In genomic region chr6:142845143-142845571, GRCh38 we compare ENCODE assay signal across 8 cellular contexts.
A peak's percentile ranks its signal among the peaks of the same experiment; 100 is the strongest.
DNase-seq lines count a peak whose midpoint lies in the region; ATAC-seq and TF ChIP-seq lines count a peak whose summit lies in the region.

No MANE protein-coding gene starts in this region.

- no peaks in the 10 kb centered on the region for H3K27me3 Mint-ChIP-seq in glutamatergic neuron (ENCODE audit: unreplicated experiment)

- no peaks in the 10 kb centered on the region for H3K27me3 ChIP-seq in SJCRH30
- no peaks in the 10 kb centered on the region for H3K27me3 ChIP-seq in stomach smooth muscle (ENCODE audit: control insufficient read depth in 1 of 2, insufficient read depth in 2 of 2, low read length in 2 of 2)

- H3K4me1 ChIP-seq in SJCRH30 (peaks cover 23% of the 10 kb centered on the region), stomach smooth muscle (ENCODE audit: control insufficient read depth, insufficient read depth, low read length) (peaks cover 20% of the 10 kb centered on the region)

- peak overlapping the region; percentile 31 for H3K4me3 Mint-ChIP-seq in glutamatergic neuron (ENCODE audit: unreplicated experiment)

- H3K27ac Mint-ChIP-seq in glutamatergic neuron (ENCODE audit: unreplicated experiment), result no peak overlapping the region

- ATAC-seq in GM18861 (IDR thresholded peaks at IDR 0.05; ENCODE audit: unreplicated experiment) (peak; percentile 33), HG02763 (IDR thresholded peaks at IDR 0.05; ENCODE audit: unreplicated experiment) (peak; percentile 32)

- no peaks in the 10 kb centered on the region for H3K36me3 ChIP-seq in SJCRH30
- H3K36me3 ChIP-seq in stomach smooth muscle (ENCODE audit: control insufficient read depth in 2 of 2, insufficient read depth in 2 of 2, low read length in 2 of 2), result no peaks in the 10 kb centered on the region

- peak overlapping the region; percentile 74 for H3K27ac ChIP-seq in SJCRH30
- no peak overlapping the region for H3K27ac ChIP-seq in stomach smooth muscle (ENCODE audit: low read length)

- H3K36me3 Mint-ChIP-seq in glutamatergic neuron (ENCODE audit: unreplicated experiment), result no peaks in the 10 kb centered on the region

- no peaks in the 10 kb centered on the region for H3K9me3 Mint-ChIP-seq in glutamatergic neuron (ENCODE audit: unreplicated experiment)

- H3K4me3 ChIP-seq in SJCRH30 (peak overlapping the region; percentile 49), stomach smooth muscle (ENCODE audit: low read length in 2 of 2) (peak overlapping the region; percentile 45 to 71)

- peaks cover 15% of the 10 kb centered on the region for H3K4me1 Mint-ChIP-seq in glutamatergic neuron (ENCODE audit: low read depth, unreplicated experiment)

- no peak for TF ChIP-seq CTCF in glutamatergic neuron (IDR thresholded peaks at IDR 0.05; ENCODE audit: partially characterized antibody, unreplicated experiment)

- peak overlapping the region in 1 of 2 donors; percentile 25 for H3K9ac ChIP-seq in stomach smooth muscle (ENCODE audit: low read length in 2 of 2)

- no peaks in the 10 kb centered on the region for H3K9me3 ChIP-seq in SJCRH30 (replicated peaks)
- H3K9me3 ChIP-seq in stomach smooth muscle (ENCODE audit: control insufficient read depth in 2 of 2, low read length in 2 of 2), result no peaks in the 10 kb centered on the region

- DNase-seq in SJCRH30, result no peak
- DNase-seq in glutamatergic neuron, result no peak
- no peak for DNase-seq in T-helper 9 cell
- DNase-seq in COR-L47 (lab: John Stamatoyannopoulos, UW), result no peak
- no peak for DNase-seq in stimulated activated CD4-positive, alpha-beta T cell treated with anti-CD3 and anti-CD28 coated beads, Interleukin-4, amount 100 ng/mL, for 24 hours
